In genomic region chr20:50723672-50724071, GRCh38 we compare ENCODE assay signal across 18 cellular contexts. TPM values are rescaled to one million over a fixed set of nuclear protein-coding genes. Genes with fewer than 3 reads are reported as not detected.
A peak's percentile ranks its signal among the peaks of the same experiment; 100 is the strongest.
DNase-seq lines count a peak whose midpoint lies in the region; ATAC-seq, FAIRE-seq and TF ChIP-seq lines count a peak whose summit lies in the region.
"Had no signal": no experiment of that assay in that cellular context is flagged by ENCODE, and none has a peak within 500 bp of the region (broad histone marks: within the 10 kb centered on the region; RNA-seq: fewer than 3 reads in every experiment).

No MANE protein-coding gene starts in this region.

- peak overlapping the region in 1 of 2 experiments; percentile 79 for H2BK12ac ChIP-seq in mesenchymal stem cell (ENCODE audit: low read length in 2 of 2)

- peaks cover 5% of the 10 kb centered on the region for H3F3A ChIP-seq in SK-N-SH (replicated peaks; ENCODE audit: insufficient read depth)

- peak overlapping the region; percentile 20 for H3K27ac Mint-ChIP-seq in stimulated activated effector memory CD8-positive, alpha-beta T cell treated with anti-CD3 and anti-CD28 coated beads, Interleukin-12 subunit alpha, Interleukin-12 subunit beta, amount 100 ng/mL, for 72 hours
- H3K27ac Mint-ChIP-seq: B cell; CD4-positive, alpha-beta T cell had no signal

- no peak overlapping the region for H4K8ac ChIP-seq in mesenchymal stem cell (ENCODE audit: low read length)

- H3K4me3 ChIP-seq in RWPE2 (ENCODE audit: severe bottlenecking), result no peak overlapping the region
- H3K4me3 ChIP-seq in mesenchymal stem cell (ENCODE audit: insufficient read depth in 1 of 2, low read depth in 1 of 2, low read length in 2 of 2), result no peak overlapping the region
- H3K4me3 ChIP-seq in SK-N-SH (ENCODE audit: low read depth in 2 of 2, low read length in 1 of 2), result no peak overlapping the region
- H3K4me3 ChIP-seq in foreskin fibroblast (ENCODE audit: low read depth in 1 of 2, low read length in 2 of 2), result no peak overlapping the region
- H3K4me3 ChIP-seq: HAP-1 had no signal

- H2AFZ ChIP-seq in mesenchymal stem cell (ENCODE audit: low read depth, low read length) (no peak overlapping the region), SK-N-SH (ENCODE audit: low read depth) (no peak overlapping the region)

- H3K36me3 ChIP-seq in RWPE2 (ENCODE audit: low read depth) (no peaks in the 10 kb centered on the region), mesenchymal stem cell (ENCODE audit: control insufficient read depth in 1 of 2, insufficient read depth in 2 of 2, low read depth in 1 of 2, low read length in 2 of 2) (no peaks in the 10 kb centered on the region), SK-N-SH (replicated peaks in 1 of 2; ENCODE audit: control insufficient read depth in 1 of 2, insufficient read depth in 2 of 2, low read length in 1 of 2) (no peaks in the 10 kb centered on the region)
- H3K36me3 ChIP-seq: HAP-1 had no signal

- no peak for TF ChIP-seq RAD21 in SK-N-SH (IDR thresholded peaks at IDR 0.05; ENCODE audit: low read length)

- no peaks in the 10 kb centered on the region for H3K9me2 ChIP-seq in SK-N-SH

- peak overlapping the region; percentile 18 to 75 for H3K18ac ChIP-seq in mesenchymal stem cell (ENCODE audit: low read depth in 1 of 2, low read length in 2 of 2)

- H3K4me1 Mint-ChIP-seq in stimulated activated effector memory CD8-positive, alpha-beta T cell treated with anti-CD3 and anti-CD28 coated beads, Interleukin-12 subunit alpha, Interleukin-12 subunit beta, amount 100 ng/mL, for 72 hours, result peaks cover 5% of the 10 kb centered on the region
- H3K4me1 Mint-ChIP-seq: B cell had no signal

- no peaks in the 10 kb centered on the region for H3K9me3 ChIP-seq in RWPE2 (ENCODE audit: severe bottlenecking)
- no peaks in the 10 kb centered on the region for H3K9me3 ChIP-seq in mesenchymal stem cell (ENCODE audit: control insufficient read depth, low read length)
- H3K9me3 ChIP-seq in SK-N-SH, result no peaks in the 10 kb centered on the region

- no peaks in the 10 kb centered on the region for H3K79me1 ChIP-seq in mesenchymal stem cell (replicated peaks; ENCODE audit: low read length, poor library complexity, severe bottlenecking)

- H3K23ac ChIP-seq in mesenchymal stem cell (ENCODE audit: low read length in 2 of 2), result no peak overlapping the region

- no peak overlapping the region for H2BK120ac ChIP-seq in mesenchymal stem cell (ENCODE audit: low read depth, low read length)

- ATAC-seq in RWPE2 (ENCODE audit: low read depth), result no peak
- no peak for ATAC-seq in stimulated activated effector memory CD8-positive, alpha-beta T cell treated with anti-CD3 and anti-CD28 coated beads, Interleukin-12 subunit alpha, Interleukin-12 subunit beta, amount 100 ng/mL, for 72 hours

- TF ChIP-seq CTCF in RWPE2 (IDR thresholded peaks at IDR 0.05; ENCODE audit: poor library complexity, severe bottlenecking), result no peak
- no peak for TF ChIP-seq CTCF in SK-N-SH (IDR thresholded peaks at IDR 0.05)
- no peak for TF ChIP-seq CTCF in foreskin fibroblast (IDR thresholded peaks at IDR 0.05; ENCODE audit: low read depth, low read length)

- H2BK5ac ChIP-seq in mesenchymal stem cell (ENCODE audit: low read depth, low read length, poor library complexity, severe bottlenecking), result no peak overlapping the region

- H3K4me2 ChIP-seq in mesenchymal stem cell (ENCODE audit: low read length, poor library complexity, severe bottlenecking) (no peak overlapping the region), SK-N-SH (no peak overlapping the region)
- H3K4me2 ChIP-seq: KMS-11 had no signal

- no peaks in the 10 kb centered on the region for H4K20me1 ChIP-seq in SK-N-SH (ENCODE audit: insufficient read depth)

- H3K36me3 Mint-ChIP-seq in stimulated activated effector memory CD8-positive, alpha-beta T cell treated with anti-CD3 and anti-CD28 coated beads, Interleukin-12 subunit alpha, Interleukin-12 subunit beta, amount 100 ng/mL, for 72 hours, result no peaks in the 10 kb centered on the region

- peak overlapping the region; percentile 69 for H2AK5ac ChIP-seq in mesenchymal stem cell (ENCODE audit: low read length, severe bottlenecking)

- peak overlapping the region; percentile 58 for H4K91ac ChIP-seq in mesenchymal stem cell (ENCODE audit: low read length)

- 96% methylated on average over 9 of the region's 9 CpGs for WGBS in mesenchymal stem cell
- 91% methylated on average over 9 of the region's 9 CpGs for WGBS in SK-N-SH (ENCODE audit: low lambda C conversion rate)

- H3K4me3 Mint-ChIP-seq in stimulated activated effector memory CD8-positive, alpha-beta T cell treated with anti-CD3 and anti-CD28 coated beads, Interleukin-12 subunit alpha, Interleukin-12 subunit beta, amount 100 ng/mL, for 72 hours, result no peak overlapping the region
- H3K4me3 Mint-ChIP-seq: B cell; CD4-positive, alpha-beta T cell had no signal

- DNase-seq in HTR-8/SVneo (ENCODE audit: insufficient read length, low spot score) (no peak), RWPE2 (ENCODE audit: low spot score) (peak; percentile 53), mesenchymal stem cell (no peak), SK-N-SH (no peak), CD1c-positive myeloid dendritic cell (ENCODE audit: extremely low spot score) (no peak), foreskin fibroblast (no peak)
- no peak for DNase-seq in stimulated activated effector memory CD8-positive, alpha-beta T cell treated with anti-CD3 and anti-CD28 coated beads, Interleukin-12 subunit alpha, Interleukin-12 subunit beta, amount 100 ng/mL, for 72 hours (ENCODE audit: low spot score in 2 of 2)
- DNase-seq in activated CD4-positive, alpha-beta T cell treated with anti-CD3 and anti-CD28 coated beads, Interleukin-2, amount 50 U/mL, for 4 hours, result no peak
- DNase-seq: CD4-positive, alpha-beta T cell; DMS79; NCI-H1048; NCI-H146; NCI-H2081; NCI-H510A; NCI-H774 had no signal

- CTCF ChIA-PET in SK-N-SH (lab: Yijun Ruan, JAX), result interaction anchor here (1.1 to 3.2 kb wide), 4 partner anchors 10 to 135 kb away, joined by 3 to 10 read pairs (median 6); no protein-coding TSS in a partner anchor

- peak overlapping the region in 1 of 2 experiments; percentile 40 for H3K4ac ChIP-seq in mesenchymal stem cell (ENCODE audit: low read depth in 1 of 2, low read length in 2 of 2)

- peak; percentile 63 for FAIRE-seq in HTR-8/SVneo (lab: Jason Lieb, UNC)

- peaks cover 22% of the 10 kb centered on the region for H3K4me1 ChIP-seq in RWPE2 (ENCODE audit: insufficient read depth, poor library complexity, severe bottlenecking)
- H3K4me1 ChIP-seq in mesenchymal stem cell (ENCODE audit: control insufficient read depth, insufficient read depth, low read depth, low read length), result peaks cover 25% of the 10 kb centered on the region
- peaks cover 5 to 13% of the 10 kb centered on the region in 2 experiments; a peak in 3 of 4 replicates for H3K4me1 ChIP-seq in SK-N-SH (ENCODE audit: control insufficient read depth in 1 of 2, insufficient read depth in 2 of 2, low read depth in 1 of 2, low read length in 1 of 2)

- no peaks in the 10 kb centered on the region for H3K27me3 ChIP-seq in RWPE2 (ENCODE audit: insufficient read depth, poor library complexity, severe bottlenecking)
- no peaks in the 10 kb centered on the region for H3K27me3 ChIP-seq in mesenchymal stem cell (ENCODE audit: control insufficient read depth in 1 of 2, insufficient read depth in 1 of 2, low read length in 2 of 2)
- no peaks in the 10 kb centered on the region for H3K27me3 ChIP-seq in SK-N-SH (ENCODE audit: insufficient read depth)

- no peaks in the 10 kb centered on the region for H3K9me3 Mint-ChIP-seq in stimulated activated effector memory CD8-positive, alpha-beta T cell treated with anti-CD3 and anti-CD28 coated beads, Interleukin-12 subunit alpha, Interleukin-12 subunit beta, amount 100 ng/mL, for 72 hours
- H3K9me3 Mint-ChIP-seq: CD4-positive, alpha-beta T cell had no signal

- H3K9ac ChIP-seq in mesenchymal stem cell (ENCODE audit: low read length), result no peak overlapping the region
- no peak overlapping the region for H3K9ac ChIP-seq in SK-N-SH
- H3K9ac ChIP-seq: KMS-11 had no signal

- no peaks in the 10 kb centered on the region for H3K79me2 ChIP-seq in SK-N-SH (ENCODE audit: insufficient read depth)

- POLR2A ChIA-PET in SK-N-SH (lab: Yijun Ruan, JAX), result no interaction called here

- peak overlapping the region; percentile 73 for H2BK15ac ChIP-seq in mesenchymal stem cell (ENCODE audit: low read depth, poor library complexity, severe bottlenecking)

- peak overlapping the region; percentile 59 for H3K27ac ChIP-seq in RWPE2 (ENCODE audit: poor library complexity, severe bottlenecking)
- no peak overlapping the region for H3K27ac ChIP-seq in mesenchymal stem cell (ENCODE audit: low read length, poor library complexity, severe bottlenecking)
- H3K27ac ChIP-seq in SK-N-SH (ENCODE audit: low read depth in 2 of 2, low read length in 1 of 2), result no peak overlapping the region
- H3K27ac ChIP-seq: KMS-11 had no signal

- peak overlapping the region in 1 of 2 experiments; percentile 26 for H3K14ac ChIP-seq in mesenchymal stem cell (ENCODE audit: low read length in 2 of 2)

- no peak for TF ChIP-seq EP300 in SK-N-SH (IDR thresholded peaks at IDR 0.05; ENCODE audit: borderline replicate concordance in 1 of 2, low read depth in 1 of 2, low read length in 1 of 2)

TF ChIP-seq in SK-N-SH, 30 proteins besides CTCF, POLR2A, EP300 and RAD21 (continues in another document):
- TF ChIP-seq YY1 (IDR thresholded peaks at IDR 0.05; ENCODE audit: low read depth), result no peak
- TF ChIP-seq FOXM1 (IDR thresholded peaks at IDR 0.05; ENCODE audit: low read depth), result no peak
- no peak for TF ChIP-seq TCF12 (IDR thresholded peaks at IDR 0.05)
- no peak for TF ChIP-seq IRF3 (IDR thresholded peaks at IDR 0.05; ENCODE audit: low read depth, low read length)

RNA-seq across cellular contexts. Expression of gene PARD6B, which starts 7.7 kb away (rescaled TPM):
- polyA plus RNA-seq in mesenchymal stem cell (2013, experiment 1 of 2), result 2.3 TPM
- 2.5 TPM for polyA plus RNA-seq in mesenchymal stem cell (2013, experiment 2 of 2)
- 0.49 and 0.57 TPM in 2 replicates for polyA plus RNA-seq in SK-N-SH (2012; rRNA removed)
- polyA plus RNA-seq in SK-N-SH (2012; cell fraction: cytosol; rRNA removed), result 0.56 and 0.60 TPM in 2 replicates
- polyA plus RNA-seq in SK-N-SH (2012; cell fraction: nucleus; rRNA removed), result 0.45 and 0.76 TPM in 2 replicates

RNA-seq across cellular contexts. Expression of gene RIPOR3, which starts 32.3 kb away (rescaled TPM):
- polyA plus RNA-seq in mesenchymal stem cell (2013, experiment 1 of 2), result 45.9 TPM
- 43.6 TPM for polyA plus RNA-seq in mesenchymal stem cell (2013, experiment 2 of 2)
- polyA plus RNA-seq in SK-N-SH (2012; rRNA removed), result 1.0 and 1.2 TPM in 2 replicates
- polyA plus RNA-seq in SK-N-SH (2012; cell fraction: cytosol; rRNA removed), result 0.18 and 0.33 TPM in 2 replicates
- polyA plus RNA-seq in SK-N-SH (2012; cell fraction: nucleus; rRNA removed), result 7.0 and 8.8 TPM in 2 replicates
